16 cellular contexts compared by ENCODE assay signal in genomic region chr6:40627316-40627715, GRCh38. TPM values are rescaled to one million over a fixed set of nuclear protein-coding genes. Genes with fewer than 3 reads are reported as not detected.
"Had no signal": no experiment of that assay in that cellular context is flagged by ENCODE, and none has a peak within 500 bp of the region (broad histone marks: within the 10 kb centered on the region; RNA-seq: fewer than 3 reads in every experiment).

No MANE protein-coding gene starts in this region.

- H3K4me1 ChIP-seq: gastroesophageal sphincter, lower lobe of right lung, right atrium auricular region, tibial artery had no signal

- H3K4me3 ChIP-seq: gastroesophageal sphincter, lower lobe of right lung, right atrium auricular region, tibial artery had no signal

- H3K27ac ChIP-seq: gastroesophageal sphincter, lower lobe of right lung, right atrium auricular region, tibial artery had no signal

- DNase-seq: activated CD4-positive, alpha-beta memory T cell treated with anti-CD3 and anti-CD28 coated beads, Interleukin-2, amount 10 ng/mL, durations not matched to agents 7 days and 5 days; activated CD8-positive, alpha-beta memory T cell treated with anti-CD3 and anti-CD28 coated beads, Interleukin-2, amount 50 U/mL, for 4 hours; activated naive CD8-positive, alpha-beta T cell treated with anti-CD3 and anti-CD28 coated beads, Interleukin-2, amount 50 U/mL, for 24 hours; activated T-cell treated with anti-CD3 and anti-CD28 coated beads, Interleukin-2, amount 50 U/mL, for 72 hours; kidney glomerular epithelial cell; lower lobe of right lung; natural killer cell; small intestine; T1000; tibial artery had no signal

- H3K36me3 ChIP-seq: gastroesophageal sphincter, lower lobe of right lung, right atrium auricular region, tibial artery had no signal

- ATAC-seq: activated naive CD8-positive, alpha-beta T cell treated with anti-CD3 and anti-CD28 coated beads, Interleukin-2, amount 50 U/mL, for 24 hours; activated T-cell treated with anti-CD3 and anti-CD28 coated beads, Interleukin-2, amount 50 U/mL, for 72 hours; gastroesophageal sphincter; lower lobe of right lung; natural killer cell had no signal

- H3K27me3 ChIP-seq: right atrium auricular region had no signal

- H3K9me3 ChIP-seq: lower lobe of right lung, right atrium auricular region had no signal

RNA-seq across cellular contexts. Expression of gene LRFN2, which starts 40.2 kb away (rescaled TPM):
- total RNA-seq: cardiac septum, fibroblast of lung, lower lobe of right lung, mucosa of gallbladder, posterior vena cava, right atrium auricular region had no signal
- polyA plus RNA-seq: fibroblast of lung had no signal
